ENCODE assay signal across 22 cellular contexts in genomic region chr16:4890026-4890425, GRCh38. TPM values are rescaled to one million over a fixed set of nuclear protein-coding genes. Genes with fewer than 3 reads are reported as not detected.
"Had no signal": no experiment of that assay in that cellular context is flagged by ENCODE, and none has a peak within 500 bp of the region (broad histone marks: within the 10 kb centered on the region; RNA-seq: fewer than 3 reads in every experiment).

No MANE protein-coding gene starts in this region.

- H3K4me1 ChIP-seq: gastrocnemius medialis, left lung, psoas muscle, upper lobe of right lung had no signal

- H3K4me3 ChIP-seq: dorsolateral prefrontal cortex, gastrocnemius medialis, heart right ventricle, left lung, ovary, psoas muscle, skin epidermis, spleen, transverse colon, upper lobe of right lung, vagina had no signal

- H3K27me3 Mint-ChIP-seq: naive thymus-derived CD4-positive, alpha-beta T cell; stimulated activated naive B cell treated with anti-CD40 and anti-IgM and Interleukin-4, amounts not matched to agents 10 μg/mL and 1 μg/mL and 100 μg/mL, for 72 hours; stimulated activated naive CD8-positive, alpha-beta T cell treated with anti-CD3 and anti-CD28 coated beads, Interleukin-15, Interleukin-2, amounts not matched to agents 100 ng/mL and 50 ng/mL, for 24 hours had no signal

- H3K36me3 ChIP-seq: ovary had no signal

- H3K27ac ChIP-seq: dorsolateral prefrontal cortex, gastrocnemius medialis, heart right ventricle, left lung, ovary, psoas muscle, spleen, transverse colon, upper lobe of right lung, vagina had no signal

- H3K27ac Mint-ChIP-seq: nephron; stimulated activated naive B cell treated with anti-CD40 and anti-IgM and Interleukin-4, amounts not matched to agents 10 μg/mL and 1 μg/mL and 100 μg/mL, for 72 hours; stimulated activated naive CD8-positive, alpha-beta T cell treated with anti-CD3 and anti-CD28 coated beads, Interleukin-15, Interleukin-2, amounts not matched to agents 100 ng/mL and 50 ng/mL, for 24 hours had no signal

- DNase-seq: dorsolateral prefrontal cortex; effector CD4-positive, alpha-beta T cell; gastrocnemius medialis; heart right ventricle; hippocampal formation; left cardiac atrium; mesenchymal stem cell; midbrain; naive thymus-derived CD4-positive, alpha-beta T cell; occipital lobe; ovary; psoas muscle; spleen; stimulated activated CD4-positive, alpha-beta T cell treated with anti-CD3 and anti-CD28 coated beads, Interleukin-4, amount 100 ng/mL, for 4 hours; stimulated activated naive B cell treated with anti-CD40 and anti-IgM and Interleukin-4, amounts not matched to agents 10 μg/mL and 1 μg/mL and 100 μg/mL, for 72 hours; transverse colon; upper lobe of right lung had no signal

- H3K4me3 Mint-ChIP-seq: naive thymus-derived CD4-positive, alpha-beta T cell; nephron; stimulated activated naive B cell treated with anti-CD40 and anti-IgM and Interleukin-4, amounts not matched to agents 10 μg/mL and 1 μg/mL and 100 μg/mL, for 72 hours; stimulated activated naive CD8-positive, alpha-beta T cell treated with anti-CD3 and anti-CD28 coated beads, Interleukin-15, Interleukin-2, amounts not matched to agents 100 ng/mL and 50 ng/mL, for 24 hours had no signal

- H3K9me3 Mint-ChIP-seq: nephron; stimulated activated naive B cell treated with anti-CD40 and anti-IgM and Interleukin-4, amounts not matched to agents 10 μg/mL and 1 μg/mL and 100 μg/mL, for 72 hours; stimulated activated naive CD8-positive, alpha-beta T cell treated with anti-CD3 and anti-CD28 coated beads, Interleukin-15, Interleukin-2, amounts not matched to agents 100 ng/mL and 50 ng/mL, for 24 hours had no signal

- H3K27me3 ChIP-seq: dorsolateral prefrontal cortex, gastrocnemius medialis, heart right ventricle, left lung, ovary, spleen, transverse colon, upper lobe of right lung, vagina had no signal

RNA-seq across cellular contexts. Expression of gene PPL, which starts 46.9 kb away (rescaled TPM):
- total RNA-seq: naive thymus-derived CD4-positive, alpha-beta T cell had no signal
